ENCODE assay signal across 11 cellular contexts in the genomic region with DNA sequence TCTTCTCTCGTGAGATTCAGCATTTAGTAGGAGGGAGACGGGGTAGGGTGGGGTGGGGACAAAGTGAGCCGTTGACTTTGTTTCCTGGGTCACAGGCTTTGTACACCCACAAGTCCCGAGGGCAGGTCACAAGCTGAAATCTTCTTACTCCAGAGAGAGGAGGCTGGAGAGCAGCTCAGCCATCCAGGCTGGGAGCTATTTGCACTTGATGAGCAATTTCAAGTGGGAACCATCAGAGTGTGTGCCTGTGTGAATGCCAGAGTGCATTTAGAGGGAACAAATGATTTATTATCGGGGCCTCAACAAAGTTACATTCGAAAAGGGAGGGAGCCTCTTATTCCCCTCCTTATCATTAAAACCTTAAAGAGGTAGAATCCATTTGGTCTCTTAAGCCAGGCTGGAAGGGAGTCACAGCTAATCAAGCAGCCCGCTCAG.
DNase-seq lines count a peak whose midpoint lies in the region; ATAC-seq and TF ChIP-seq lines count a peak whose summit lies in the region.
"Had no signal": no experiment of that assay in that cellular context is flagged by ENCODE, and none has a peak within 500 bp of the region (broad histone marks: within the 10 kb centered on the region; RNA-seq: fewer than 3 reads in every experiment).

No MANE protein-coding gene starts in this region.

- H3K36me3 ChIP-seq in mammary epithelial cell (ENCODE audit: insufficient read depth, low read length) (no peaks in the 10 kb centered on the region), neuronal stem cell (replicated peaks in 1 of 2; ENCODE audit: control insufficient read depth in 2 of 2, insufficient read depth in 2 of 2, low read length in 2 of 2) (no peaks in the 10 kb centered on the region)

- H3K9ac ChIP-seq in mammary epithelial cell (ENCODE audit: insufficient read depth, low read length) (no peak overlapping the region), neuronal stem cell (ENCODE audit: low read depth, low read length, poor library complexity) (no peak overlapping the region)

- peak overlapping the region; percentile 10 for H2BK15ac ChIP-seq in neuronal stem cell (ENCODE audit: low read length)

- H3K9me3 ChIP-seq in mammary epithelial cell (replicated peaks; ENCODE audit: insufficient read depth, low read length) (no peaks in the 10 kb centered on the region), neuronal stem cell (replicated peaks in 1 of 2; ENCODE audit: control insufficient read depth in 2 of 2, insufficient read depth in 1 of 2, low read depth in 1 of 2, low read length in 2 of 2) (no peaks in the 10 kb centered on the region)

- no peak overlapping the region for H3K27ac ChIP-seq in mammary epithelial cell (ENCODE audit: insufficient read depth, low read depth, low read length)
- H3K27ac ChIP-seq in neuronal stem cell (replicated peaks; ENCODE audit: low read length) = no peak overlapping the region

- BruUV-seq in mammary epithelial cell (replicated peaks; lab: Mats Ljungman, UMichigan) = no TSS peak

- no peaks in the 10 kb centered on the region for H3K27me3 ChIP-seq in mammary epithelial cell (ENCODE audit: insufficient read depth, low read length)
- H3K27me3 ChIP-seq in neuronal stem cell (ENCODE audit: control insufficient read depth in 3 of 3, insufficient read depth in 3 of 3, low read depth in 1 of 3, low read length in 3 of 3) = peaks cover 0 to 10% (median 0%) of the 10 kb centered on the region in 3 experiments

- H3K4me1 ChIP-seq in mammary epithelial cell (ENCODE audit: insufficient read depth, low read length) (no peaks in the 10 kb centered on the region), neuronal stem cell (ENCODE audit: control insufficient read depth in 2 of 2, insufficient read depth in 1 of 2, low read depth in 1 of 2, low read length in 2 of 2) (peaks cover 0 to 7% of the 10 kb centered on the region in 2 donors)

- CTCF ChIA-PET in mammary epithelial cell (lab: Charles Lee; ENCODE audit: low non-redundant PET) = no interaction called here

- H3K4me2 ChIP-seq in mammary epithelial cell (ENCODE audit: insufficient read depth, low read depth, low read length) (no peak overlapping the region), neuronal stem cell (ENCODE audit: insufficient read depth, low read length, poor library complexity, severe bottlenecking) (no peak overlapping the region)

- H3K4ac ChIP-seq in neuronal stem cell (ENCODE audit: low read length) = no peak overlapping the region

- TF ChIP-seq CTCF in mammary epithelial cell (conservative IDR thresholded peaks at IDR 0.05 in 1 of 2, IDR thresholded peaks at IDR 0.05 in 1 of 2; ENCODE audit: extremely low read depth in 1 of 2, insufficient read depth in 1 of 2, low read depth in 1 of 2, low read length in 2 of 2) = no peak

- no peak overlapping the region for H3K14ac ChIP-seq in neuronal stem cell (ENCODE audit: low read length)

- ATAC-seq in HG03432 (IDR thresholded peaks at IDR 0.05; ENCODE audit: unreplicated experiment) (no peak), GM18498 (IDR thresholded peaks at IDR 0.05; ENCODE audit: unreplicated experiment) (no peak), GM21390 (IDR thresholded peaks at IDR 0.05; ENCODE audit: unreplicated experiment) (no peak)

- H3K79me2 ChIP-seq in mammary epithelial cell (ENCODE audit: insufficient read depth, low read length) = no peaks in the 10 kb centered on the region

- in situ Hi-C loops in mammary epithelial cell (cut with MboI; ENCODE audit: low sequenced_read_pairs in 2 of 2) = no loop called here

- H3K18ac ChIP-seq in neuronal stem cell (ENCODE audit: low read length) = no peak overlapping the region

- no peak overlapping the region for H4K91ac ChIP-seq in neuronal stem cell (ENCODE audit: low read depth, low read length, poor library complexity)

- H3K23ac ChIP-seq in neuronal stem cell (ENCODE audit: low read depth, low read length, poor library complexity) = no peak overlapping the region

- 45% methylated on average over 5 of the region's 7 CpGs for WGBS in mammary epithelial cell (ENCODE audit: low coverage, missing lambda C conversion rate)
- no CpG with 5 or more reads among the region's 7 CpGs for WGBS in neuronal stem cell (ENCODE audit: extremely low coverage in 2 of 2, insufficient read length in 2 of 2, insufficient replicate concordance in 1 of 2), 2 donors

- no peak overlapping the region for H4K8ac ChIP-seq in neuronal stem cell (ENCODE audit: low read depth, low read length)

- H3K79me1 ChIP-seq in neuronal stem cell (ENCODE audit: low read depth, low read length) = no peaks in the 10 kb centered on the region

- DNase-seq in DMS153 (lab: John Stamatoyannopoulos, UW) = peak; percentile 33
- DNase-seq in NCI-H187 (lab: John Stamatoyannopoulos, UW) = peak; percentile 34 to 67
- no peak for DNase-seq in mammary epithelial cell
- no peak for DNase-seq in neuronal stem cell (ENCODE audit: low spot score)
- no peak for DNase-seq in cerebellar cortex (ENCODE audit: low spot score)
- DNase-seq: NCI-H1092 treated with DMSO at 0.1 percent for 48 hours; stimulated activated CD4-positive, alpha-beta T cell treated with anti-CD3 and anti-CD28 coated beads, Interleukin-2, amount 100 ng/mL, for 24 hours; stimulated activated naive CD4-positive, alpha-beta T cell had no signal

- H2AFZ ChIP-seq in mammary epithelial cell (ENCODE audit: low read depth, low read length) = peak overlapping the region; percentile 50
- peak overlapping the region; percentile 49 for H2AFZ ChIP-seq in neuronal stem cell (ENCODE audit: low read length)

- intact Hi-C loops in mammary epithelial cell (cut with micrococcal nuclease) = no loop called here

- no peak overlapping the region for H3K4me3 ChIP-seq in mammary epithelial cell (replicated peaks in 1 of 3; ENCODE audit: insufficient read depth in 1 of 3, low read depth in 2 of 3, low read length in 3 of 3)
- H3K4me3 ChIP-seq in neuronal stem cell (ENCODE audit: low read length in 2 of 2) = no peak overlapping the region

- no peaks in the 10 kb centered on the region for H4K20me1 ChIP-seq in mammary epithelial cell (ENCODE audit: insufficient read depth, low read length)

- no peak overlapping the region for H2BK12ac ChIP-seq in neuronal stem cell (ENCODE audit: low read length)

- no peak overlapping the region for H2BK120ac ChIP-seq in neuronal stem cell (ENCODE audit: low read depth, low read length)

- no peak overlapping the region for H2BK5ac ChIP-seq in neuronal stem cell (ENCODE audit: low read length)

- no peak overlapping the region for H2AK5ac ChIP-seq in neuronal stem cell (ENCODE audit: low read depth, low read length)

- dilution Hi-C loops in mammary epithelial cell (cut with HindIII; ENCODE audit: low sequenced_read_pairs) = no loop called here

Comparison
In these comparisons a context has a peak if more than half of its experiments do, and no peak if none do; other contexts are left out.
1. DNase-seq: peak in DMS153 (single experiment) and NCI-H187 (2 of 2); none in mammary epithelial cell (single experiment), neuronal stem cell (single experiment) and cerebellar cortex (single experiment).